ENCODE assay signal across 8 cellular contexts in the genomic region with DNA sequence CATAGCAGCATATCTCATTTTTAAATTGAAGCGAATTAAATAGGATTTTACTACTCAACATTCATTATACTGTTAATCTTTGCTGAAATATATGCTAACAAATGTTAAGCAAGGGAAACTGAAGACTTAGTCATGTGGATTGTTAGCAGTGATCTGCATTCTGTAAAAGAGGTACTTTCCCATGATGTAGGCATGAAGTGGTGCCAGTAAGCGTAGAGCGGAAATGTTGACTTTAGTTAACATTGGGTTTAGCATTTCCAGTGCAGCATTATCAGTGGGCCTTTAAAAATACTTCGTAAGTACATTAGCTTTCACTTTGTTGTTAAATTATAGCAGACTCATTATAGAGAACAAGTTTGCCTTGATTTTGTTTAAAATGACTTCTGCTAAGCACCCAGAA.
DNase-seq lines count a peak whose midpoint lies in the region; ATAC-seq lines count a peak whose summit lies in the region.

No MANE protein-coding gene starts in this region.

- H3K4me1 Mint-ChIP-seq in activated CD4-positive, alpha-beta T cell treated with anti-CD3 and anti-CD28 coated beads for 36 hours: peaks cover 85% of the 10 kb centered on the region
- peaks cover 86% of the 10 kb centered on the region for H3K4me1 Mint-ChIP-seq in activated naive CD8-positive, alpha-beta T cell (ENCODE audit: low read depth)
- peaks cover 17 to 36% (median 34%) of the 10 kb centered on the region in 3 donors for H3K4me1 Mint-ChIP-seq in naive B cell

- H3K27ac Mint-ChIP-seq in activated CD4-positive, alpha-beta T cell treated with anti-CD3 and anti-CD28 coated beads for 36 hours: peak overlapping the region; percentile 97
- peak overlapping the region; percentile 99 for H3K27ac Mint-ChIP-seq in activated naive CD8-positive, alpha-beta T cell
- H3K27ac Mint-ChIP-seq in naive B cell: peak overlapping the region; percentile 93 to 97 (median 95)

- peaks cover 3% of the 10 kb centered on the region for H3K9me3 Mint-ChIP-seq in activated CD4-positive, alpha-beta T cell treated with anti-CD3 and anti-CD28 coated beads for 36 hours (ENCODE audit: low read depth)
- no peaks in the 10 kb centered on the region for H3K9me3 Mint-ChIP-seq in activated naive CD8-positive, alpha-beta T cell (ENCODE audit: low read depth)
- no peaks in the 10 kb centered on the region for H3K9me3 Mint-ChIP-seq in naive B cell

- no peaks in the 10 kb centered on the region for H3K27me3 Mint-ChIP-seq in activated CD4-positive, alpha-beta T cell treated with anti-CD3 and anti-CD28 coated beads for 36 hours
- no peaks in the 10 kb centered on the region for H3K27me3 Mint-ChIP-seq in activated naive CD8-positive, alpha-beta T cell
- no peaks in the 10 kb centered on the region for H3K27me3 Mint-ChIP-seq in naive B cell

- ATAC-seq in activated CD4-positive, alpha-beta T cell treated with anti-CD3 and anti-CD28 coated beads for 36 hours: peak; percentile 68
- ATAC-seq in HG03045 (IDR thresholded peaks at IDR 0.05; ENCODE audit: unreplicated experiment) (peak; percentile 59), naive B cell (ENCODE audit: low read depth in 2 of 2) (peak; percentile 99 to 100)

- peak overlapping the region; percentile 65 for H3K4me3 Mint-ChIP-seq in activated CD4-positive, alpha-beta T cell treated with anti-CD3 and anti-CD28 coated beads for 36 hours
- peak overlapping the region; percentile 80 for H3K4me3 Mint-ChIP-seq in activated naive CD8-positive, alpha-beta T cell
- peak overlapping the region in 5 of 8 donors; percentile 8 to 81 (median 49) for H3K4me3 Mint-ChIP-seq in naive B cell

- POLR2A ChIA-PET in activated CD4-positive, alpha-beta T cell treated with anti-CD3 and anti-CD28 coated beads for 36 hours (lab: Charles Lee): interaction anchor here (1.1 kb wide), 1 partner anchor 12 kb away, joined by 4 read pairs; no protein-coding TSS in a partner anchor

- intact Hi-C loops in activated CD4-positive, alpha-beta T cell treated with anti-CD3 and anti-CD28 coated beads for 36 hours (cut with DNase I, micrococcal nuclease): loop anchor here (1.0 to 5.0 kb wide), 4 partner anchors 12 to 708 kb away; no protein-coding TSS in a partner anchor

- H3K36me3 Mint-ChIP-seq in activated CD4-positive, alpha-beta T cell treated with anti-CD3 and anti-CD28 coated beads for 36 hours (ENCODE audit: low read depth): peaks cover 89% of the 10 kb centered on the region
- peaks cover 50% of the 10 kb centered on the region for H3K36me3 Mint-ChIP-seq in activated naive CD8-positive, alpha-beta T cell
- H3K36me3 Mint-ChIP-seq in naive B cell: peaks cover 20 to 37% of the 10 kb centered on the region in 2 donors

- DNase-seq in activated CD4-positive, alpha-beta T cell treated with anti-CD3 and anti-CD28 coated beads for 36 hours: peak; percentile 68
- DNase-seq in activated CD4-positive, alpha-beta T cell treated with anti-CD3 and anti-CD28 coated beads, Interleukin-2, amount 50 U/mL, for 48 hours: no peak
- DNase-seq in naive B cell: peak; percentile 57
- DNase-seq in MV-4-11 (lab: John Stamatoyannopoulos, UW): no peak
- no peak for DNase-seq in NCI-H345 (lab: John Stamatoyannopoulos, UW)
- DNase-seq in NCI-H2081 (lab: John Stamatoyannopoulos, UW): no peak

- CTCF ChIA-PET in activated CD4-positive, alpha-beta T cell treated with anti-CD3 and anti-CD28 coated beads for 36 hours (lab: Charles Lee): interaction anchor here (1.4 to 2.6 kb wide), 2 partner anchors 21 to 142 kb away, joined by 4 to 15 read pairs; no protein-coding TSS in a partner anchor

Comparison
In these comparisons a context has a peak if more than half of its experiments do, and no peak if none do; other contexts are left out.
1. DNase-seq: peak in activated CD4-positive, alpha-beta T cell treated with anti-CD3 and anti-CD28 coated beads for 36 hours (single experiment) and naive B cell (single experiment); none in activated CD4-positive, alpha-beta T cell treated with anti-CD3 and anti-CD28 coated beads, Interleukin-2, amount 50 U/mL, for 48 hours (0 of 2), MV-4-11 (single experiment), NCI-H345 (single experiment) and NCI-H2081 (0 of 2).
2. Peak in every context shown above with its lines, with median percentiles within 50 percentile points of each other: ATAC-seq, H3K27ac Mint-ChIP-seq and H3K4me3 Mint-ChIP-seq.